9 cellular contexts compared by ENCODE assay signal in the genomic region with DNA sequence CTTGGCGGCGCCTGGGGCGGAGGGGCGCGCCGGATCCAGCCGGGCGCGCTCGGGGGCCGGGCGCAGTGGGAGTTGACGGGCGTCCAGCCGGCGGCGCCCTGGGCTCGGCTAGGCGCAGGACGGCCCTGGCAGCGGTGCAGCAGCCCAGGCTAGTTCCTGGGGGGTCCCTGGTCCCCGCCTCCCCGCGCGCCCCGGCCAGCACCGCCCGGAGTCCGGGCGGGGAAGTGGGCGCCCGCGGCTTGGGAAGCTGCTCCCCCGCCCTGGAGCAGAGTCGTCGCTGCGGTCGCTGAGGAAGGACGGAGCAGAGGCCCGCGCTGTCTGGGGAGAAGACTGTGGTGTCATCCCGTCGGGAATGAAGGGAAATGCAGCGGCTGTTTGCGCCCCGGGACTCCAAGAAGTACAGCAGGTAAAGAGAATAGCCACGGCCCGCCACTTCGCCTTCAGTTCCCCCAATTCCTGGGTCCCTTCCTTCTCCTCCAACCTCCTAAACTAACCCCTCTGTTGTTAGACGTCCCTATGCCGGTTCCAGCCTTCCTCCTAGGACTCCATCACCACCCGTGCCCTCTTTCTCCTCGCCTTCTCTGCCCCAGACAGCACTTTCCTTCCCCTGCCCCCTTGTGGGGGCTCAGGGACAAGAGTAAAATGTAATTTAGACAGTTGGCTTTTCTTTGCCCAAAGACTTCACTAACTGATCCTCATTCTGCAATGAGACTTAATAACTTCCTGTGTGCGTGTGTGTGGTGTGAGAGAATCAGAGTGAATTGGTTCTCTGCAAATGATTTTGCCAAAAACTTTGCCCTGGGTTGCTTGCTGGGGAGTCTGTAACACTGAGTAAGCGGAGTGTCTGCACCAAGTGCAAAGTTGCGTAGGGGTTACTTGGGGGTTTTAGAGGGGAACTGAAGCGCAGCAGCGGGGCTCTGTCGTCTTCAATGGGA. TPM values are rescaled to one million over a fixed set of nuclear protein-coding genes. Genes with fewer than 3 reads are reported as not detected.
DNase-seq lines count a peak whose midpoint lies in the region; ATAC-seq, FAIRE-seq and TF ChIP-seq lines count a peak whose summit lies in the region.
"Had no signal": no experiment of that assay in that cellular context is flagged by ENCODE, and none has a peak within 500 bp of the region (broad histone marks: within the 10 kb centered on the region; RNA-seq: fewer than 3 reads in every experiment).

No MANE protein-coding gene starts in this region.

- H3K9me3 Mint-ChIP-seq in type B pancreatic cell = peaks cover 10% of the 10 kb centered on the region

- H3K4me3 ChIP-seq in coronary artery (peak overlapping the region; percentile 70), lower leg skin (ENCODE audit: low read depth, poor library complexity, severe bottlenecking) (peak overlapping the region; percentile 12)

- H3K27me3 Mint-ChIP-seq in type B pancreatic cell = peaks cover 25% of the 10 kb centered on the region

- no peak for FAIRE-seq in RCC 7860 (lab: Jason Lieb, UNC)

- intact Hi-C loops in lower leg skin (cut with DNase I; ENCODE audit: low total_unique reads) = no loop called here

- H3K27ac Mint-ChIP-seq in type B pancreatic cell = peak overlapping the region; percentile 95
- H3K27ac Mint-ChIP-seq: CD4-positive, CD25-positive, alpha-beta regulatory T cell had no signal

- peaks cover 4% of the 10 kb centered on the region for H3K36me3 Mint-ChIP-seq in type B pancreatic cell
- H3K36me3 Mint-ChIP-seq: CD4-positive, CD25-positive, alpha-beta regulatory T cell had no signal

- 11 to 19% methylated on average over 19 to 30 of the region's 59 CpGs for WGBS in lower leg skin, 2 donors

- TF ChIP-seq POLR2A in lower leg skin (IDR thresholded peaks at IDR 0.05) = no peak

- no peak overlapping the region for H3K27ac ChIP-seq in coronary artery

- no peak for ATAC-seq in HG03460 (IDR thresholded peaks at IDR 0.05; ENCODE audit: unreplicated experiment)

- H3K4me3 Mint-ChIP-seq in type B pancreatic cell = peak overlapping the region; percentile 98
- H3K4me3 Mint-ChIP-seq: CD4-positive, CD25-positive, alpha-beta regulatory T cell had no signal

- TF ChIP-seq CTCF in coronary artery (IDR thresholded peaks at IDR 0.05) (no peak), lower leg skin (IDR thresholded peaks at IDR 0.05) (no peak), type B pancreatic cell (conservative IDR thresholded peaks at IDR 0.05) (no peak)

- DNase-seq in SIG-M5 treated with dmso at 0.1 percent for 504 hours (lab: John Stamatoyannopoulos, UW; ENCODE audit: unreplicated experiment) = peak; percentile 49
- DNase-seq in SIG-M5 (lab: John Stamatoyannopoulos, UW) = no peak
- no peak for DNase-seq in coronary artery (ENCODE audit: low spot score)
- no peak for DNase-seq in lower leg skin (ENCODE audit: low spot score in 2 of 2)
- DNase-seq in type B pancreatic cell (ENCODE audit: extremely low spot score, unreplicated experiment) = no peak
- DNase-seq in RCC 7860 (ENCODE audit: low spot score) = no peak
- DNase-seq in NCI-H1105 treated with DMSO at 0.1 percent for 48 hours (lab: John Stamatoyannopoulos, UW) = no peak
- DNase-seq: CD4-positive, CD25-positive, alpha-beta regulatory T cell had no signal

- H3K4me1 Mint-ChIP-seq in type B pancreatic cell (ENCODE audit: unreplicated experiment) = peaks cover 9% of the 10 kb centered on the region

RNA-seq across cellular contexts. Expression of a gene that starts 20.3 kb away (rescaled TPM):
- total RNA-seq in lower leg skin (1 to 10 TPM in 2 of 4 donors, under 1 TPM in 2; 0.72 to 2.3 (median 0.90) TPM), type B pancreatic cell (ENCODE audit: low replicate concordance) (5.6 and 15.1 TPM in 2 replicates)
- total RNA-seq: CD4-positive, CD25-positive, alpha-beta regulatory T cell had no signal
